Comparison of ENCODE assay signal across 1 cellular context in the genomic region with DNA sequence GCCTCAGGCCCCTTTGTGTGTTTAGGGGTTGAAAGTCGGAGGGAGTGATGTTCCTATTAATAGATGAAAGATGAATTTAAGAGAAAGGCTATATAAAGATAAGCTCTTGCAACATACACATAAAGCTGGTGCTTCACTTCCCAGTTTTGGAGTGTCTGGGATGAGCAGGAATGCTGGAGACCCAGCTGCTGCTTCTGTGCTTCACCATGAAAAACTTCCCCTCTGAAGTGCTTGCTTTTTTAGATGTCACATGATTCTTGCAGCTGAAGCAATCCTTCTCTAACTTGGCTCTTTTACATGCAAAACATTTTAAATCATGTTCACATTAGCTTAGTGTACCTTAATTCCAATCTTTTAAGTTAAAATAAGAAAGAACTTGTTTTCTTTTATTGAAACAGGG.
TF ChIP-seq lines count a peak whose summit lies in the region.

No MANE protein-coding gene starts in this region.

TF ChIP-seq in GM23338, 12 proteins besides CTCF, POLR2A, EP300 and RAD21 (continued from another document):
- TF ChIP-seq, protein P1, sequence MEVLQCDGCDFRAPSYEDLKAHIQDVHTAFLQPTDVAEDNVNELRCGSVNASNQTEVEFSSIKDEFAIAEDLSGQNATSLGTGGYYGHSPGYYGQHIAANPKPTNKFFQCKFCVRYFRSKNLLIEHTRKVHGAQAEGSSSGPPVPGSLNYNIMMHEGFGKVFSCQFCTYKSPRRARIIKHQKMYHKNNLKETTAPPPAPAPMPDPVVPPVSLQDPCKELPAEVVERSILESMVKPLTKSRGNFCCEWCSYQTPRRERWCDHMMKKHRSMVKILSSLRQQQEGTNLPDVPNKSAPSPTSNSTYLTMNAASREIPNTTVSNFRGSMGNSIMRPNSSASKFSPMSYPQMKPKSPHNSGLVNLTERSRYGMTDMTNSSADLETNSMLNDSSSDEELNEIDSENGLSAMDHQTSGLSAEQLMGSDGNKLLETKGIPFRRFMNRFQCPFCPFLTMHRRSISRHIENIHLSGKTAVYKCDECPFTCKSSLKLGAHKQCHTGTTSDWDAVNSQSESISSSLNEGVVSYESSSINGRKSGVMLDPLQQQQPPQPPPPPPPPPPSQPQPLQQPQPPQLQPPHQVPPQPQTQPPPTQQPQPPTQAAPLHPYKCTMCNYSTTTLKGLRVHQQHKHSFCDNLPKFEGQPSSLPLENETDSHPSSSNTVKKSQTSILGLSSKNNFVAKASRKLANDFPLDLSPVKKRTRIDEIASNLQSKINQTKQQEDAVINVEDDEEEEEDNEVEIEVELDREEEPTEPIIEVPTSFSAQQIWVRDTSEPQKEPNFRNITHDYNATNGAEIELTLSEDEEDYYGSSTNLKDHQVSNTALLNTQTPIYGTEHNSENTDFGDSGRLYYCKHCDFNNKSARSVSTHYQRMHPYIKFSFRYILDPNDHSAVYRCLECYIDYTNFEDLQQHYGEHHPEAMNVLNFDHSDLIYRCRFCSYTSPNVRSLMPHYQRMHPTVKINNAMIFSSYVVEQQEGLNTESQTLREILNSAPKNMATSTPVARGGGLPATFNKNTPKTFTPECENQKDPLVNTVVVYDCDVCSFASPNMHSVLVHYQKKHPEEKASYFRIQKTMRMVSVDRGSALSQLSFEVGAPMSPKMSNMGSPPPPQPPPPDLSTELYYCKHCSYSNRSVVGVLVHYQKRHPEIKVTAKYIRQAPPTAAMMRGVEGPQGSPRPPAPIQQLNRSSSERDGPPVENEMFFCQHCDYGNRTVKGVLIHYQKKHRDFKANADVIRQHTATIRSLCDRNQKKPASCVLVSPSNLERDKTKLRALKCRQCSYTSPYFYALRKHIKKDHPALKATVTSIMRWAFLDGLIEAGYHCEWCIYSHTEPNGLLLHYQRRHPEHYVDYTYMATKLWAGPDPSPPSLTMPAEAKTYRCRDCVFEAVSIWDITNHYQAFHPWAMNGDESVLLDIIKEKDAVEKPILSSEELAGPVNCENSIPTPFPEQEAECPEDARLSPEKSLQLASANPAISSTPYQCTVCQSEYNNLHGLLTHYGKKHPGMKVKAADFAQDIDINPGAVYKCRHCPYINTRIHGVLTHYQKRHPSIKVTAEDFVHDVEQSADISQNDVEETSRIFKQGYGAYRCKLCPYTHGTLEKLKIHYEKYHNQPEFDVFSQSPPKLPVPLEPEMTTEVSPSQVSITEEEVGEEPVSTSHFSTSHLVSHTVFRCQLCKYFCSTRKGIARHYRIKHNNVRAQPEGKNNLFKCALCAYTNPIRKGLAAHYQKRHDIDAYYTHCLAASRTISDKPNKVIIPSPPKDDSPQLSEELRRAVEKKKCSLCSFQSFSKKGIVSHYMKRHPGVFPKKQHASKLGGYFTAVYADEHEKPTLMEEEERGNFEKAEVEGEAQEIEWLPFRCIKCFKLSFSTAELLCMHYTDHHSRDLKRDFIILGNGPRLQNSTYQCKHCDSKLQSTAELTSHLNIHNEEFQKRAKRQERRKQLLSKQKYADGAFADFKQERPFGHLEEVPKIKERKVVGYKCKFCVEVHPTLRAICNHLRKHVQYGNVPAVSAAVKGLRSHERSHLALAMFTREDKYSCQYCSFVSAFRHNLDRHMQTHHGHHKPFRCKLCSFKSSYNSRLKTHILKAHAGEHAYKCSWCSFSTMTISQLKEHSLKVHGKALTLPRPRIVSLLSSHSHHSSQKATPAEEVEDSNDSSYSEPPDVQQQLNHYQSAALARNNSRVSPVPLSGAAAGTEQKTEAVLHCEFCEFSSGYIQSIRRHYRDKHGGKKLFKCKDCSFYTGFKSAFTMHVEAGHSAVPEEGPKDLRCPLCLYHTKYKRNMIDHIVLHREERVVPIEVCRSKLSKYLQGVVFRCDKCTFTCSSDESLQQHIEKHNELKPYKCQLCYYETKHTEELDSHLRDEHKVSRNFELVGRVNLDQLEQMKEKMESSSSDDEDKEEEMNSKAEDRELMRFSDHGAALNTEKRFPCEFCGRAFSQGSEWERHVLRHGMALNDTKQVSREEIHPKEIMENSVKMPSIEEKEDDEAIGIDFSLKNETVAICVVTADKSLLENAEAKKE (CRISPR knock-in tag; IDR thresholded peaks at IDR 0.05) = no peak
- TF ChIP-seq EZH2 (IDR thresholded peaks at IDR 0.05; ENCODE audit: low read depth, unreplicated experiment) = no peak
- TF ChIP-seq, protein P2, sequence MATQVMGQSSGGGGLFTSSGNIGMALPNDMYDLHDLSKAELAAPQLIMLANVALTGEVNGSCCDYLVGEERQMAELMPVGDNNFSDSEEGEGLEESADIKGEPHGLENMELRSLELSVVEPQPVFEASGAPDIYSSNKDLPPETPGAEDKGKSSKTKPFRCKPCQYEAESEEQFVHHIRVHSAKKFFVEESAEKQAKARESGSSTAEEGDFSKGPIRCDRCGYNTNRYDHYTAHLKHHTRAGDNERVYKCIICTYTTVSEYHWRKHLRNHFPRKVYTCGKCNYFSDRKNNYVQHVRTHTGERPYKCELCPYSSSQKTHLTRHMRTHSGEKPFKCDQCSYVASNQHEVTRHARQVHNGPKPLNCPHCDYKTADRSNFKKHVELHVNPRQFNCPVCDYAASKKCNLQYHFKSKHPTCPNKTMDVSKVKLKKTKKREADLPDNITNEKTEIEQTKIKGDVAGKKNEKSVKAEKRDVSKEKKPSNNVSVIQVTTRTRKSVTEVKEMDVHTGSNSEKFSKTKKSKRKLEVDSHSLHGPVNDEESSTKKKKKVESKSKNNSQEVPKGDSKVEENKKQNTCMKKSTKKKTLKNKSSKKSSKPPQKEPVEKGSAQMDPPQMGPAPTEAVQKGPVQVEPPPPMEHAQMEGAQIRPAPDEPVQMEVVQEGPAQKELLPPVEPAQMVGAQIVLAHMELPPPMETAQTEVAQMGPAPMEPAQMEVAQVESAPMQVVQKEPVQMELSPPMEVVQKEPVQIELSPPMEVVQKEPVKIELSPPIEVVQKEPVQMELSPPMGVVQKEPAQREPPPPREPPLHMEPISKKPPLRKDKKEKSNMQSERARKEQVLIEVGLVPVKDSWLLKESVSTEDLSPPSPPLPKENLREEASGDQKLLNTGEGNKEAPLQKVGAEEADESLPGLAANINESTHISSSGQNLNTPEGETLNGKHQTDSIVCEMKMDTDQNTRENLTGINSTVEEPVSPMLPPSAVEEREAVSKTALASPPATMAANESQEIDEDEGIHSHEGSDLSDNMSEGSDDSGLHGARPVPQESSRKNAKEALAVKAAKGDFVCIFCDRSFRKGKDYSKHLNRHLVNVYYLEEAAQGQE (IDR thresholded peaks at IDR 0.05; ENCODE audit: unreplicated experiment) = no peak
